In the genomic region with DNA sequence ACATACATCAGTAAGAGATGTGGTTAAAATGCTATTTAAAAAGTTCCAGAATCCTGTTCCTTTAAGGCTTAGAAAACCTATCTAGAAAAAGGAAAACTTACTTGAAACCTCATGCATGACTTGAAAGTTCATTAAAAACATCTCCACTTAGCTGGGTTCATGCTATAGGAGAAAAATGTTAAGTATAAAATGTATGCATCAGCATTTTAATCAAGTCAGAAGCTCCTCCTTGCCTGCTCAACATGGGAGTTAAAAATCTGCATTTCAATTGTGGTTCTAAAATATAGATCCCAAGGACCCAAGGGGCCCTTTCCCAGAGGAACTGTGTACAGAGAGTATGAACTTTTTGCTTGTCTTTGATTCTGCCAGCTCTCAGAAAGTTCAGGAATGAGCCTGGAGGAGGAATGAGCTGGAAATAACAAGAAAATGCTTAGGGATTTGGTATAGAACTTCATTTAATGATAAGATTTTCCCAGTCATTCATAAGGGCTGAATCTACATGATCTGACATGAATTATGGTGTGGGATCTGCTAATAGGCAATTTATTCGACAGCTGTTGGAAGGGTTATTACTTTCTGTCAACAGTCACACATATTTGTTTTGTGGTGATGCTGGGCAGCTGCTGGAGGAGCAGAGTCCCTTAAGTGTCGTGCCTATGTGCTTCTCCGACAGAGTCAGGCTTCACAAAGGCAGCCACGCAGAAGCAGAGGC, we compare ENCODE assay signal across 15 cellular contexts.
DNase-seq lines count a peak whose midpoint lies in the region; ATAC-seq, FAIRE-seq and TF ChIP-seq lines count a peak whose summit lies in the region.
"Had no signal": no experiment of that assay in that cellular context is flagged by ENCODE, and none has a peak within 500 bp of the region (broad histone marks: within the 10 kb centered on the region; RNA-seq: fewer than 3 reads in every experiment).

No MANE protein-coding gene starts in this region.

- H3K4me3 ChIP-seq in BE2C (ENCODE audit: low read depth, low read length), result no peak overlapping the region
- H3K4me3 ChIP-seq: dorsolateral prefrontal cortex, gastroesophageal sphincter, pancreas, skin epidermis had no signal

- no peak overlapping the region for H3K27ac Mint-ChIP-seq in activated CD4-positive, alpha-beta memory T cell treated with anti-CD3 and anti-CD28 coated beads, Interleukin-2, amount 10 ng/mL, durations not matched to agents 7 days and 5 days

- H3K27me3 ChIP-seq in BE2C, result no peaks in the 10 kb centered on the region
- H3K27me3 ChIP-seq: gastroesophageal sphincter had no signal

- no peak for ATAC-seq in GM21528 (IDR thresholded peaks at IDR 0.05; ENCODE audit: low FRiP score, unreplicated experiment)
- ATAC-seq: gastroesophageal sphincter, left ventricle myocardium superior, pancreas had no signal

- peak; percentile 58 for FAIRE-seq in D721Med (lab: Jason Lieb, UNC)
- peak; percentile 65 for FAIRE-seq in islet of Langerhans (lab: Jason Lieb, UNC)
- FAIRE-seq: pancreas had no signal

- H3K36me3 Mint-ChIP-seq in activated CD4-positive, alpha-beta memory T cell treated with anti-CD3 and anti-CD28 coated beads, Interleukin-2, amount 10 ng/mL, durations not matched to agents 7 days and 5 days (ENCODE audit: low read depth), result no peaks in the 10 kb centered on the region

- DNase-seq in D721Med (ENCODE audit: insufficient read length, low spot score), result no peak
- peak; percentile 38 for DNase-seq in NCI-H1092 treated with DMSO at 0.1 percent for 48 hours (lab: John Stamatoyannopoulos, UW)
- peak; percentile 53 for DNase-seq in NCI-H510A treated with DMSO at 0.1 percent for 48 hours (lab: John Stamatoyannopoulos, UW)
- no peak for DNase-seq in BE2C
- no peak for DNase-seq in activated CD4-positive, alpha-beta memory T cell treated with anti-CD3 and anti-CD28 coated beads, Interleukin-2, amount 10 ng/mL, durations not matched to agents 7 days and 5 days
- DNase-seq in hippocampal formation (lab: John Stamatoyannopoulos, UW), result no peak
- DNase-seq: activated CD4-positive, alpha-beta T cell treated with anti-CD3 and anti-CD28 coated beads, Interleukin-2, amount 50 U/mL, for 4 hours; activated T-cell treated with anti-CD3 and anti-CD28 coated beads, Interleukin-2, amount 50 U/mL, for 48 hours; dorsolateral prefrontal cortex; left ventricle myocardium superior; pancreas had no signal

- POLR2A ChIA-PET in activated CD4-positive, alpha-beta memory T cell treated with anti-CD3 and anti-CD28 coated beads, Interleukin-2, amount 10 ng/mL, durations not matched to agents 7 days and 5 days (lab: Charles Lee), result no interaction called here

- no peaks in the 10 kb centered on the region for H3K9me3 ChIP-seq in BE2C
- H3K9me3 ChIP-seq: gastroesophageal sphincter, pancreas had no signal

- H3K4me3 Mint-ChIP-seq in activated CD4-positive, alpha-beta memory T cell treated with anti-CD3 and anti-CD28 coated beads, Interleukin-2, amount 10 ng/mL, durations not matched to agents 7 days and 5 days, result no peak overlapping the region

- no peaks in the 10 kb centered on the region for H3K36me3 ChIP-seq in BE2C
- H3K36me3 ChIP-seq: gastroesophageal sphincter, pancreas had no signal

- TF ChIP-seq CTCF in D721Med (IDR thresholded peaks at IDR 0.05; ENCODE audit: insufficient read depth, missing control alignments), result no peak
- TF ChIP-seq CTCF in BE2C (IDR thresholded peaks at IDR 0.05; ENCODE audit: low read depth, low read length), result no peak

- H3K9me3 Mint-ChIP-seq in activated CD4-positive, alpha-beta memory T cell treated with anti-CD3 and anti-CD28 coated beads, Interleukin-2, amount 10 ng/mL, durations not matched to agents 7 days and 5 days, result peaks cover 3% of the 10 kb centered on the region

- H3K4me1 Mint-ChIP-seq in activated CD4-positive, alpha-beta memory T cell treated with anti-CD3 and anti-CD28 coated beads, Interleukin-2, amount 10 ng/mL, durations not matched to agents 7 days and 5 days, result peaks cover 2% of the 10 kb centered on the region

- no peaks in the 10 kb centered on the region for H3K4me1 ChIP-seq in BE2C
- H3K4me1 ChIP-seq: gastroesophageal sphincter, pancreas had no signal

- no peaks in the 10 kb centered on the region for H3K27me3 Mint-ChIP-seq in activated CD4-positive, alpha-beta memory T cell treated with anti-CD3 and anti-CD28 coated beads, Interleukin-2, amount 10 ng/mL, durations not matched to agents 7 days and 5 days

- CTCF ChIA-PET in activated CD4-positive, alpha-beta memory T cell treated with anti-CD3 and anti-CD28 coated beads, Interleukin-2, amount 10 ng/mL, durations not matched to agents 7 days and 5 days (lab: Charles Lee), result no interaction called here

Comparison
In these comparisons a context has a peak if more than half of its experiments do, and no peak if none do; other contexts are left out.
1. DNase-seq: peak in NCI-H1092 treated with DMSO at 0.1 percent for 48 hours (single experiment) and NCI-H510A treated with DMSO at 0.1 percent for 48 hours (single experiment); none in D721Med (single experiment), BE2C (single experiment), activated CD4-positive, alpha-beta memory T cell treated with anti-CD3 and anti-CD28 coated beads, Interleukin-2, amount 10 ng/mL, durations not matched to agents 7 days and 5 days (single experiment) and hippocampal formation (0 of 2).